Comparison of ENCODE assay signal across 24 cellular contexts in the genomic region with DNA sequence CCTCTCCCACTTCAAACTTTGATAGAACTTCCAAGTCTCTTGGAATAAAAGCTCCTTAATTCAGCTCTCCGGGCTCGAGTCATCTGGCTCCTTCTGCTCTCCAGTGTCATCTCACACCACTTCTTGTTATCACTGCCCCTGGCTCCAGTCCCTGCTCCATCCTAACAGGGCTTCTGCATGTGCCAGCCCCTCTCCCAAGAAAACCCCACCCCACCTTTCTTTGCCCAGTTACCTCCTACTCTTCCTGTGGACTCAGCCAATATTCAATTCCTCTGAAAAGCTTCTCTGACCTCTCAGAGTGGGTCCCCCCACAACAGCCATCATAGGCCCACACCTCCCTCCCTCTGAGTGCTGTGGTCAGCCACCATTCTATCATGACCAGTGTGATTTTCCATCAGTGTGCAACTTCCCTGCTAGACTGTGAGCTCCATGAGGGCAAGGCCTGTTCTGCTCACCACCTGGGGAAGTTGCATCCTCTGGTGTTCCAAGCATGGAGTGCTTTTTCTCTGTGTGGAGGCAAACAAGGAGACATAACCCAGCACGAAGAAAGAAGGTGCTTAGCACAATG.
A peak's percentile ranks its signal among the peaks of the same experiment; 100 is the strongest.
DNase-seq lines count a peak whose midpoint lies in the region; ATAC-seq and TF ChIP-seq lines count a peak whose summit lies in the region.
"Had no signal": no experiment of that assay in that cellular context is flagged by ENCODE, and none has a peak within 500 bp of the region (broad histone marks: within the 10 kb centered on the region; RNA-seq: fewer than 3 reads in every experiment).

No MANE protein-coding gene starts in this region.

- intact Hi-C loops in breast epithelium (cut with DNase I; ENCODE audit: low total_unique reads): no loop called here
- intact Hi-C loops in MCF 10A (cut with micrococcal nuclease): no loop called here

- H3K9me3 ChIP-seq in breast epithelium: no peaks in the 10 kb centered on the region
- H3K9me3 ChIP-seq in gastroesophageal sphincter: no peaks in the 10 kb centered on the region
- no peaks in the 10 kb centered on the region for H3K9me3 ChIP-seq in thoracic aorta
- H3K9me3 ChIP-seq: suprapubic skin had no signal

- CTCF ChIA-PET in MCF 10A (lab: Yijun Ruan, JAX): interaction anchor here (0.6 to 1.1 kb wide), 2 partner anchors 10 to 48 kb away, joined by 4 to 6 read pairs; no protein-coding TSS in a partner anchor

- no peaks in the 10 kb centered on the region for H3K27me3 ChIP-seq in breast epithelium
- H3K27me3 ChIP-seq in gastroesophageal sphincter: no peaks in the 10 kb centered on the region
- no peaks in the 10 kb centered on the region for H3K27me3 ChIP-seq in thoracic aorta (replicated peaks; ENCODE audit: insufficient read depth)
- H3K27me3 ChIP-seq: suprapubic skin had no signal

- H3K27ac ChIP-seq in breast epithelium: peak overlapping the region; percentile 68 to 75
- H3K27ac ChIP-seq in gastroesophageal sphincter: peak overlapping the region; percentile 92 to 99 (median 92)
- peak overlapping the region; percentile 77 to 95 for H3K27ac ChIP-seq in thoracic aorta
- H3K27ac ChIP-seq: 22Rv1, suprapubic skin had no signal

- H3K36me3 ChIP-seq in breast epithelium (no peaks in the 10 kb centered on the region), gastroesophageal sphincter (no peaks in the 10 kb centered on the region), thoracic aorta (no peaks in the 10 kb centered on the region)
- H3K36me3 ChIP-seq: suprapubic skin had no signal

- H3K4me1 ChIP-seq in breast epithelium: peaks cover 0 to 3% of the 10 kb centered on the region in 2 donors
- peaks cover 16 to 100% (median 32%) of the 10 kb centered on the region in 3 donors for H3K4me1 ChIP-seq in gastroesophageal sphincter
- peaks cover 32 to 98% of the 10 kb centered on the region in 2 donors for H3K4me1 ChIP-seq in thoracic aorta (ENCODE audit: control insufficient read depth in 1 of 2, low read depth in 2 of 2)
- H3K4me1 ChIP-seq: suprapubic skin had no signal

- DNase-seq in breast epithelium (ENCODE audit: low spot score in 2 of 2): peak in 1 of 2 donors; percentile 19
- DNase-seq in MCF 10A (ENCODE audit: unreplicated experiment): no peak
- DNase-seq in neural crest cell (ENCODE audit: low read depth, low spot score): no peak
- DNase-seq in thoracic aorta (ENCODE audit: low spot score): no peak
- DNase-seq in NCI-H524 (lab: John Stamatoyannopoulos, UW): no peak
- no peak for DNase-seq in activated CD4-positive, alpha-beta T cell treated with anti-CD3 and anti-CD28 coated beads for 4 hours
- DNase-seq in AG20443 (ENCODE audit: low spot score): no peak
- DNase-seq: activated CD4-positive, alpha-beta T cell treated with anti-CD3 and anti-CD28 coated beads, Interleukin-2, amount 10 ng/mL, durations not matched to agents 7 days and 5 days; activated effector memory CD4-positive, alpha-beta T cell treated with anti-CD3 and anti-CD28 coated beads, Interleukin-2, amount 50 U/mL, for 16 hours; activated T-cell treated with anti-CD3 and anti-CD28 coated beads, Interleukin-2, amount 50 U/mL, for 1 hour; CD4-positive, CD25-positive, alpha-beta regulatory T cell; hippocampal formation; NCI-H1694 treated with DMSO at 0.1 percent for 48 hours; NCI-H446; NCI-H82; posterior cingulate gyrus; RPMI8226; T-cell had no signal

- TF ChIP-seq CTCF in breast epithelium (IDR thresholded peaks at IDR 0.05) (no peak), MCF 10A (IDR thresholded peaks at IDR 0.05; ENCODE audit: unreplicated experiment) (no peak), gastroesophageal sphincter (IDR thresholded peaks at IDR 0.05) (no peak), neural crest cell (conservative IDR thresholded peaks at IDR 0.05) (no peak), thoracic aorta (IDR thresholded peaks at IDR 0.05) (no peak)

- TF ChIP-seq POLR2A in breast epithelium (IDR thresholded peaks at IDR 0.05) (no peak), gastroesophageal sphincter (IDR thresholded peaks at IDR 0.05) (no peak)

- H3K36me3 Mint-ChIP-seq in MCF 10A (ENCODE audit: insufficient read depth, unreplicated experiment): peaks cover 5% of the 10 kb centered on the region
- H3K36me3 Mint-ChIP-seq in neural crest cell (ENCODE audit: low read depth): no peaks in the 10 kb centered on the region
- H3K36me3 Mint-ChIP-seq: activated naive CD8-positive, alpha-beta T cell; CD4-positive, CD25-positive, alpha-beta regulatory T cell; memory B cell; stimulated activated effector memory CD8-positive, alpha-beta T cell treated with anti-CD3 and anti-CD28 coated beads, Interleukin-12 subunit alpha, Interleukin-12 subunit beta, amount 100 ng/mL, for 72 hours; T-cell had no signal

- no peaks in the 10 kb centered on the region for H3K4me1 Mint-ChIP-seq in MCF 10A (ENCODE audit: insufficient read depth, unreplicated experiment)
- H3K4me1 Mint-ChIP-seq in neural crest cell: peaks cover 13% of the 10 kb centered on the region
- H3K4me1 Mint-ChIP-seq: activated CD4-positive, alpha-beta T cell treated with anti-CD3 and anti-CD28 coated beads, Interleukin-2, amount 10 ng/mL, durations not matched to agents 7 days and 5 days; CD4-positive, CD25-positive, alpha-beta regulatory T cell; memory B cell; stimulated activated effector memory CD8-positive, alpha-beta T cell treated with anti-CD3 and anti-CD28 coated beads, Interleukin-12 subunit alpha, Interleukin-12 subunit beta, amount 100 ng/mL, for 72 hours; T-cell had no signal

- TF ChIP-seq EP300 in gastroesophageal sphincter (IDR thresholded peaks at IDR 0.05): no peak

- no peak overlapping the region for H3K27ac Mint-ChIP-seq in MCF 10A (ENCODE audit: low read depth, unreplicated experiment)
- peak overlapping the region; percentile 75 for H3K27ac Mint-ChIP-seq in neural crest cell (ENCODE audit: unreplicated experiment)
- H3K27ac Mint-ChIP-seq: activated CD4-positive, alpha-beta T cell treated with anti-CD3 and anti-CD28 coated beads, Interleukin-2, amount 10 ng/mL, durations not matched to agents 7 days and 5 days; activated naive CD8-positive, alpha-beta T cell; CD4-positive, CD25-positive, alpha-beta regulatory T cell; memory B cell; stimulated activated effector memory CD8-positive, alpha-beta T cell treated with anti-CD3 and anti-CD28 coated beads, Interleukin-12 subunit alpha, Interleukin-12 subunit beta, amount 100 ng/mL, for 72 hours had no signal

- H3K9me3 Mint-ChIP-seq in MCF 10A (ENCODE audit: unreplicated experiment) (no peaks in the 10 kb centered on the region), neural crest cell (no peaks in the 10 kb centered on the region)
- H3K9me3 Mint-ChIP-seq: activated CD4-positive, alpha-beta T cell treated with anti-CD3 and anti-CD28 coated beads, Interleukin-2, amount 10 ng/mL, durations not matched to agents 7 days and 5 days; memory B cell; stimulated activated effector memory CD8-positive, alpha-beta T cell treated with anti-CD3 and anti-CD28 coated beads, Interleukin-12 subunit alpha, Interleukin-12 subunit beta, amount 100 ng/mL, for 72 hours; T-cell had no signal

- BruUV-seq in MCF 10A (replicated peaks; lab: Mats Ljungman, UMichigan): no TSS peak

- H3K4me3 Mint-ChIP-seq in MCF 10A (ENCODE audit: unreplicated experiment) (no peak overlapping the region), neural crest cell (no peak overlapping the region)
- H3K4me3 Mint-ChIP-seq: activated CD4-positive, alpha-beta T cell treated with anti-CD3 and anti-CD28 coated beads, Interleukin-2, amount 10 ng/mL, durations not matched to agents 7 days and 5 days; activated naive CD8-positive, alpha-beta T cell; CD4-positive, CD25-positive, alpha-beta regulatory T cell; memory B cell; stimulated activated effector memory CD8-positive, alpha-beta T cell treated with anti-CD3 and anti-CD28 coated beads, Interleukin-12 subunit alpha, Interleukin-12 subunit beta, amount 100 ng/mL, for 72 hours; T-cell had no signal

- ATAC-seq in gastroesophageal sphincter (no peak), thoracic aorta (ENCODE audit: insufficient number of reproducible peaks, low FRiP score, low read depth) (no peak)
- ATAC-seq: stimulated activated effector memory CD8-positive, alpha-beta T cell treated with anti-CD3 and anti-CD28 coated beads, Interleukin-12 subunit alpha, Interleukin-12 subunit beta, amount 100 ng/mL, for 72 hours; T-cell had no signal

- WGBS in gastroesophageal sphincter (ENCODE audit: low coverage in 1 of 2), 2 donors: 8 to 25% methylated on average over 2 to 3 of the region's 3 CpGs

- POLR2A ChIA-PET in MCF 10A (lab: Yijun Ruan, JAX): no interaction called here

- H3K27me3 Mint-ChIP-seq in MCF 10A (ENCODE audit: insufficient read depth, unreplicated experiment) (no peaks in the 10 kb centered on the region), neural crest cell (ENCODE audit: low read depth) (no peaks in the 10 kb centered on the region)
- H3K27me3 Mint-ChIP-seq: activated naive CD8-positive, alpha-beta T cell had no signal

- H3K4me3 ChIP-seq in breast epithelium (no peak overlapping the region), gastroesophageal sphincter (no peak overlapping the region), thoracic aorta (no peak overlapping the region)
- H3K4me3 ChIP-seq: suprapubic skin had no signal
